ENCODE assay signal across 19 cellular contexts in genomic region chr12:52848661-52849255, GRCh38. TPM values are rescaled to one million over a fixed set of nuclear protein-coding genes. Genes with fewer than 3 reads are reported as not detected.
"Had no signal": no experiment of that assay in that cellular context is flagged by ENCODE, and none has a peak within 500 bp of the region (broad histone marks: within the 10 kb centered on the region; RNA-seq: fewer than 3 reads in every experiment).

TSS of gene KRT78 (minus strand) at chr12:52848994. CDS start at chr12:52848930, 64 bp downstream.

- H3K4me1 ChIP-seq: gastroesophageal sphincter, heart right ventricle, neural progenitor cell, pancreas, upper lobe of right lung had no signal

- ATAC-seq: effector memory CD8-positive, alpha-beta T cell; gastroesophageal sphincter; heart right ventricle; left colon; pancreas; stimulated activated naive B cell treated with anti-CD40 and anti-IgM and Interleukin-4, amounts not matched to agents 10 μg/mL and 1 μg/mL and 100 μg/mL, for 72 hours; upper lobe of right lung had no signal

- H3K27me3 Mint-ChIP-seq: activated naive CD8-positive, alpha-beta T cell had no signal

- H3K36me3 Mint-ChIP-seq: activated naive CD8-positive, alpha-beta T cell; neural progenitor cell; stimulated activated naive B cell treated with anti-CD40 and anti-IgM and Interleukin-4, amounts not matched to agents 10 μg/mL and 1 μg/mL and 100 μg/mL, for 72 hours had no signal

- H3K4me3 ChIP-seq: gastroesophageal sphincter, heart right ventricle, neural progenitor cell, pancreas, upper lobe of right lung had no signal

- H3K27ac ChIP-seq: brain microvascular endothelial cell, gastroesophageal sphincter, heart right ventricle, neural progenitor cell, pancreas, upper lobe of right lung had no signal

- H3K36me3 ChIP-seq: brain microvascular endothelial cell, gastroesophageal sphincter, heart right ventricle, neural progenitor cell, pancreas, upper lobe of right lung had no signal

- H3K27ac Mint-ChIP-seq: activated naive CD8-positive, alpha-beta T cell; dendritic cell treated with granulocyte-macrophage colony-stimulating factor and Interleukin-4, amounts not matched to agents 40 ng/mL and 50 ng/mL, for 4 days; effector memory CD8-positive, alpha-beta T cell; neural progenitor cell; stimulated activated naive B cell treated with anti-CD40 and anti-IgM and Interleukin-4, amounts not matched to agents 10 μg/mL and 1 μg/mL and 100 μg/mL, for 72 hours had no signal

- DNase-seq: activated CD4-positive, alpha-beta T cell treated with anti-CD3 and anti-CD28 coated beads for 4 hours; activated CD8-positive, alpha-beta memory T cell treated with anti-CD3 and anti-CD28 coated beads, Interleukin-2, amount 50 U/mL, for 48 hours; activated gamma-delta T cell treated with Interleukin-2 at 50 U/mL for 16 hours; brain microvascular endothelial cell; cerebellar nuclear complex; effector memory CD8-positive, alpha-beta T cell; heart right ventricle; left colon; naive B cell; pancreas; stimulated activated CD4-positive, alpha-beta T cell treated with anti-CD3 and anti-CD28 coated beads, Interleukin-2, amount 100 ng/mL, for 48 hours; stimulated activated naive B cell treated with anti-CD40 and anti-IgM and Interleukin-4, amounts not matched to agents 10 μg/mL and 1 μg/mL and 100 μg/mL, for 72 hours; T-helper 2 cell; upper lobe of right lung had no signal

- H3K9me3 ChIP-seq: gastroesophageal sphincter, heart right ventricle, pancreas, upper lobe of right lung had no signal

- H3K27me3 ChIP-seq: brain microvascular endothelial cell, gastroesophageal sphincter, neural progenitor cell, pancreas had no signal

- H3K4me3 Mint-ChIP-seq: activated naive CD8-positive, alpha-beta T cell; dendritic cell treated with granulocyte-macrophage colony-stimulating factor and Interleukin-4, amounts not matched to agents 40 ng/mL and 50 ng/mL, for 4 days; effector memory CD8-positive, alpha-beta T cell; neural progenitor cell; stimulated activated naive B cell treated with anti-CD40 and anti-IgM and Interleukin-4, amounts not matched to agents 10 μg/mL and 1 μg/mL and 100 μg/mL, for 72 hours had no signal

- H3K9me3 Mint-ChIP-seq: dendritic cell treated with granulocyte-macrophage colony-stimulating factor and Interleukin-4, amounts not matched to agents 40 ng/mL and 50 ng/mL, for 4 days; effector memory CD8-positive, alpha-beta T cell; naive B cell; neural progenitor cell; stimulated activated naive B cell treated with anti-CD40 and anti-IgM and Interleukin-4, amounts not matched to agents 10 μg/mL and 1 μg/mL and 100 μg/mL, for 72 hours had no signal

RNA-seq across cellular contexts. Expression of gene KRT78, which starts in this region (rescaled TPM):
- total RNA-seq: heart right ventricle, left colon, mononuclear cell, upper lobe of right lung had no signal
